Comparison of ENCODE assay signal across 2 cellular contexts in the genomic region with DNA sequence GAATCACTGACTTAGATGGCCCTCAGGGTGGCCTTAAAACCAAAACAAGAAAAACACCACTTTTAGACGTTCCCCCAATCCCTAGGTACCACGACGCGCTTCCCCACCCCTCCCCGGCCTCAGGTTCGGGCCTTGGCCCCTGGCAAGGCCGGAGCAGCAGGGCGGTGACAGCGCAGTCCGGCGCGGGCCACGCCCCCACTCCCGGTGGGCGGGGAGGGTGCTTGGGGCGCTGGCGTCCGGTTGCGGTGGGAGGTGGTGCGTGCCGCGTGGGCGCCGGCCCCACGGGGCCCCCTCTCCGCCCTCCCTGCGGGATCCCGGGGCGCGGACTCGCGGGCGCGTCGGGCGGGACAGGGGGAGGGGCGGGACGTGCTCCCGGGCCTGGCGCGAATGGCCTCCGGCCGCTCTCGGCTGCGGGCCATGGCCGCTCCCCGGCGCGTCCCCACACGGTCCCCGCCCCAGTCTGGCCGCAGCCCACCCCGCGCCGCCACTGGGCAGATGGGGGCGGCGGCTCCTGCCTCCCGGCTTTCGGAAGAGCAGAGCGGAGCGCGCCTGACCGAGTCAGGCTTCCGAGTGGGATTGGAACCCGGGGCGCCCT.
TF ChIP-seq lines count a peak whose summit lies in the region.

No MANE protein-coding gene starts in this region.

TF ChIP-seq in GM12878, 131 proteins besides CTCF, POLR2A, EP300 and RAD21 (continues in another document):
- TF ChIP-seq DPF2 (IDR thresholded peaks at IDR 0.05): 0 out of 2 replicates have a peak, but pooled peaks have one; percentile 18
- TF ChIP-seq, protein P1, sequence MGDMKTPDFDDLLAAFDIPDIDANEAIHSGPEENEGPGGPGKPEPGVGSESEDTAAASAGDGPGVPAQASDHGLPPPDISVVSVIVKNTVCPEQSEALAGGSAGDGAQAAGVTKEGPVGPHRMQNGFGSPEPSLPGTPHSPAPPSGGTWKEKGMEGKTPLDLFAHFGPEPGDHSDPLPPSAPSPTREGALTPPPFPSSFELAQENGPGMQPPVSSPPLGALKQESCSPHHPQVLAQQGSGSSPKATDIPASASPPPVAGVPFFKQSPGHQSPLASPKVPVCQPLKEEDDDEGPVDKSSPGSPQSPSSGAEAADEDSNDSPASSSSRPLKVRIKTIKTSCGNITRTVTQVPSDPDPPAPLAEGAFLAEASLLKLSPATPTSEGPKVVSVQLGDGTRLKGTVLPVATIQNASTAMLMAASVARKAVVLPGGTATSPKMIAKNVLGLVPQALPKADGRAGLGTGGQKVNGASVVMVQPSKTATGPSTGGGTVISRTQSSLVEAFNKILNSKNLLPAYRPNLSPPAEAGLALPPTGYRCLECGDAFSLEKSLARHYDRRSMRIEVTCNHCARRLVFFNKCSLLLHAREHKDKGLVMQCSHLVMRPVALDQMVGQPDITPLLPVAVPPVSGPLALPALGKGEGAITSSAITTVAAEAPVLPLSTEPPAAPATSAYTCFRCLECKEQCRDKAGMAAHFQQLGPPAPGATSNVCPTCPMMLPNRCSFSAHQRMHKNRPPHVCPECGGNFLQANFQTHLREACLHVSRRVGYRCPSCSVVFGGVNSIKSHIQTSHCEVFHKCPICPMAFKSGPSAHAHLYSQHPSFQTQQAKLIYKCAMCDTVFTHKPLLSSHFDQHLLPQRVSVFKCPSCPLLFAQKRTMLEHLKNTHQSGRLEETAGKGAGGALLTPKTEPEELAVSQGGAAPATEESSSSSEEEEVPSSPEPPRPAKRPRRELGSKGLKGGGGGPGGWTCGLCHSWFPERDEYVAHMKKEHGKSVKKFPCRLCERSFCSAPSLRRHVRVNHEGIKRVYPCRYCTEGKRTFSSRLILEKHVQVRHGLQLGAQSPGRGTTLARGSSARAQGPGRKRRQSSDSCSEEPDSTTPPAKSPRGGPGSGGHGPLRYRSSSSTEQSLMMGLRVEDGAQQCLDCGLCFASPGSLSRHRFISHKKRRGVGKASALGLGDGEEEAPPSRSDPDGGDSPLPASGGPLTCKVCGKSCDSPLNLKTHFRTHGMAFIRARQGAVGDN (IDR thresholded peaks at IDR 0.05): peak; percentile 46
- TF ChIP-seq IKZF1 (conservative IDR thresholded peaks at IDR 0.05): peak; percentile 60
- TF ChIP-seq, protein P2, sequence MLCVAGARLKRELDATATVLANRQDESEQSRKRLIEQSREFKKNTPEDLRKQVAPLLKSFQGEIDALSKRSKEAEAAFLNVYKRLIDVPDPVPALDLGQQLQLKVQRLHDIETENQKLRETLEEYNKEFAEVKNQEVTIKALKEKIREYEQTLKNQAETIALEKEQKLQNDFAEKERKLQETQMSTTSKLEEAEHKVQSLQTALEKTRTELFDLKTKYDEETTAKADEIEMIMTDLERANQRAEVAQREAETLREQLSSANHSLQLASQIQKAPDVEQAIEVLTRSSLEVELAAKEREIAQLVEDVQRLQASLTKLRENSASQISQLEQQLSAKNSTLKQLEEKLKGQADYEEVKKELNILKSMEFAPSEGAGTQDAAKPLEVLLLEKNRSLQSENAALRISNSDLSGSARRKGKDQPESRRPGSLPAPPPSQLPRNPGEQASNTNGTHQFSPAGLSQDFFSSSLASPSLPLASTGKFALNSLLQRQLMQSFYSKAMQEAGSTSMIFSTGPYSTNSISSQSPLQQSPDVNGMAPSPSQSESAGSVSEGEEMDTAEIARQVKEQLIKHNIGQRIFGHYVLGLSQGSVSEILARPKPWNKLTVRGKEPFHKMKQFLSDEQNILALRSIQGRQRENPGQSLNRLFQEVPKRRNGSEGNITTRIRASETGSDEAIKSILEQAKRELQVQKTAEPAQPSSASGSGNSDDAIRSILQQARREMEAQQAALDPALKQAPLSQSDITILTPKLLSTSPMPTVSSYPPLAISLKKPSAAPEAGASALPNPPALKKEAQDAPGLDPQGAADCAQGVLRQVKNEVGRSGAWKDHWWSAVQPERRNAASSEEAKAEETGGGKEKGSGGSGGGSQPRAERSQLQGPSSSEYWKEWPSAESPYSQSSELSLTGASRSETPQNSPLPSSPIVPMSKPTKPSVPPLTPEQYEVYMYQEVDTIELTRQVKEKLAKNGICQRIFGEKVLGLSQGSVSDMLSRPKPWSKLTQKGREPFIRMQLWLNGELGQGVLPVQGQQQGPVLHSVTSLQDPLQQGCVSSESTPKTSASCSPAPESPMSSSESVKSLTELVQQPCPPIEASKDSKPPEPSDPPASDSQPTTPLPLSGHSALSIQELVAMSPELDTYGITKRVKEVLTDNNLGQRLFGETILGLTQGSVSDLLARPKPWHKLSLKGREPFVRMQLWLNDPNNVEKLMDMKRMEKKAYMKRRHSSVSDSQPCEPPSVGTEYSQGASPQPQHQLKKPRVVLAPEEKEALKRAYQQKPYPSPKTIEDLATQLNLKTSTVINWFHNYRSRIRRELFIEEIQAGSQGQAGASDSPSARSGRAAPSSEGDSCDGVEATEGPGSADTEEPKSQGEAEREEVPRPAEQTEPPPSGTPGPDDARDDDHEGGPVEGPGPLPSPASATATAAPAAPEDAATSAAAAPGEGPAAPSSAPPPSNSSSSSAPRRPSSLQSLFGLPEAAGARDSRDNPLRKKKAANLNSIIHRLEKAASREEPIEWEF (IDR thresholded peaks at IDR 0.05; ENCODE audit: insufficient replicate concordance, low read depth, low read length): no peak
- TF ChIP-seq TAF1 (IDR thresholded peaks at IDR 0.05; ENCODE audit: borderline replicate concordance, low read depth, low read length): no peak
- TF ChIP-seq CBFB (IDR thresholded peaks at IDR 0.05; ENCODE audit: low read depth): no peak
- 0 out of 3 replicates have a peak, but pooled peaks of 1 of the 2 experiments have one; percentile 5 for TF ChIP-seq EGR1 (IDR thresholded peaks at IDR 0.05; ENCODE audit: borderline replicate concordance in 1 of 2, low read depth in 2 of 2, low read length in 2 of 2)
- TF ChIP-seq YY1 (IDR thresholded peaks at IDR 0.05; ENCODE audit: low read depth, low read length): 0 out of 2 replicates have a peak, but pooled peaks have one; percentile 21
- peak; percentile 3 to 70; a peak in 2 of 4 replicates for TF ChIP-seq BHLHE40 (IDR thresholded peaks at IDR 0.05; ENCODE audit: borderline replicate concordance in 1 of 2, low read depth in 2 of 2, low read length in 1 of 2)
- no peak for TF ChIP-seq FOXM1 (IDR thresholded peaks at IDR 0.05; ENCODE audit: low read depth, low read length)
- TF ChIP-seq EZH2 (IDR thresholded peaks at IDR 0.05; ENCODE audit: borderline replicate concordance, control insufficient read depth, low read depth, low read length): no peak
- TF ChIP-seq, protein P3, sequence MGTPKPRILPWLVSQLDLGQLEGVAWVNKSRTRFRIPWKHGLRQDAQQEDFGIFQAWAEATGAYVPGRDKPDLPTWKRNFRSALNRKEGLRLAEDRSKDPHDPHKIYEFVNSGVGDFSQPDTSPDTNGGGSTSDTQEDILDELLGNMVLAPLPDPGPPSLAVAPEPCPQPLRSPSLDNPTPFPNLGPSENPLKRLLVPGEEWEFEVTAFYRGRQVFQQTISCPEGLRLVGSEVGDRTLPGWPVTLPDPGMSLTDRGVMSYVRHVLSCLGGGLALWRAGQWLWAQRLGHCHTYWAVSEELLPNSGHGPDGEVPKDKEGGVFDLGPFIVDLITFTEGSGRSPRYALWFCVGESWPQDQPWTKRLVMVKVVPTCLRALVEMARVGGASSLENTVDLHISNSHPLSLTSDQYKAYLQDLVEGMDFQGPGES (IDR thresholded peaks at IDR 0.05): no peak
- 0 out of 2 replicates have a peak, but pooled peaks have one; percentile 59 for TF ChIP-seq LARP7 (IDR thresholded peaks at IDR 0.05)
- TF ChIP-seq NFIC (IDR thresholded peaks at IDR 0.05; ENCODE audit: low read depth, low read length): no peak
- TF ChIP-seq, protein P4, sequence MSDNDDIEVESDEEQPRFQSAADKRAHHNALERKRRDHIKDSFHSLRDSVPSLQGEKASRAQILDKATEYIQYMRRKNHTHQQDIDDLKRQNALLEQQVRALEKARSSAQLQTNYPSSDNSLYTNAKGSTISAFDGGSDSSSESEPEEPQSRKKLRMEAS (IDR thresholded peaks at IDR 0.05; ENCODE audit: low read depth, low read length): no peak

TF ChIP-seq in HepG2, 621 proteins besides CTCF, POLR2A, EP300 and RAD21 (continues in another document):
- TF ChIP-seq, protein P5, sequence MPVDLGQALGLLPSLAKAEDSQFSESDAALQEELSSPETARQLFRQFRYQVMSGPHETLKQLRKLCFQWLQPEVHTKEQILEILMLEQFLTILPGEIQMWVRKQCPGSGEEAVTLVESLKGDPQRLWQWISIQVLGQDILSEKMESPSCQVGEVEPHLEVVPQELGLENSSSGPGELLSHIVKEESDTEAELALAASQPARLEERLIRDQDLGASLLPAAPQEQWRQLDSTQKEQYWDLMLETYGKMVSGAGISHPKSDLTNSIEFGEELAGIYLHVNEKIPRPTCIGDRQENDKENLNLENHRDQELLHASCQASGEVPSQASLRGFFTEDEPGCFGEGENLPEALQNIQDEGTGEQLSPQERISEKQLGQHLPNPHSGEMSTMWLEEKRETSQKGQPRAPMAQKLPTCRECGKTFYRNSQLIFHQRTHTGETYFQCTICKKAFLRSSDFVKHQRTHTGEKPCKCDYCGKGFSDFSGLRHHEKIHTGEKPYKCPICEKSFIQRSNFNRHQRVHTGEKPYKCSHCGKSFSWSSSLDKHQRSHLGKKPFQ (CRISPR knock-in tag; IDR thresholded peaks at IDR 0.05; ENCODE audit: insufficient replicate concordance): no peak
- no peak for TF ChIP-seq SMC3 (IDR thresholded peaks at IDR 0.05; ENCODE audit: low read length)
- peak; percentile 78; the same call in 1 of the 2 replicates for TF ChIP-seq ZNF776 (CRISPR knock-in tag; IDR thresholded peaks at IDR 0.05)
- TF ChIP-seq NFE2L1 (CRISPR knock-in tag; IDR thresholded peaks at IDR 0.05; ENCODE audit: borderline replicate concordance): no peak
- peak; percentile 62 for TF ChIP-seq HOXA5 (CRISPR knock-in tag; IDR thresholded peaks at IDR 0.05)
- TF ChIP-seq, protein P6, sequence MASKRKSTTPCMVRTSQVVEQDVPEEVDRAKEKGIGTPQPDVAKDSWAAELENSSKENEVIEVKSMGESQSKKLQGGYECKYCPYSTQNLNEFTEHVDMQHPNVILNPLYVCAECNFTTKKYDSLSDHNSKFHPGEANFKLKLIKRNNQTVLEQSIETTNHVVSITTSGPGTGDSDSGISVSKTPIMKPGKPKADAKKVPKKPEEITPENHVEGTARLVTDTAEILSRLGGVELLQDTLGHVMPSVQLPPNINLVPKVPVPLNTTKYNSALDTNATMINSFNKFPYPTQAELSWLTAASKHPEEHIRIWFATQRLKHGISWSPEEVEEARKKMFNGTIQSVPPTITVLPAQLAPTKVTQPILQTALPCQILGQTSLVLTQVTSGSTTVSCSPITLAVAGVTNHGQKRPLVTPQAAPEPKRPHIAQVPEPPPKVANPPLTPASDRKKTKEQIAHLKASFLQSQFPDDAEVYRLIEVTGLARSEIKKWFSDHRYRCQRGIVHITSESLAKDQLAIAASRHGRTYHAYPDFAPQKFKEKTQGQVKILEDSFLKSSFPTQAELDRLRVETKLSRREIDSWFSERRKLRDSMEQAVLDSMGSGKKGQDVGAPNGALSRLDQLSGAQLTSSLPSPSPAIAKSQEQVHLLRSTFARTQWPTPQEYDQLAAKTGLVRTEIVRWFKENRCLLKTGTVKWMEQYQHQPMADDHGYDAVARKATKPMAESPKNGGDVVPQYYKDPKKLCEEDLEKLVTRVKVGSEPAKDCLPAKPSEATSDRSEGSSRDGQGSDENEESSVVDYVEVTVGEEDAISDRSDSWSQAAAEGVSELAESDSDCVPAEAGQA (IDR thresholded peaks at IDR 0.05; ENCODE audit: low read depth): peak; percentile 59; the same call in 1 of the 2 replicates
- TF ChIP-seq, protein P6 (CRISPR knock-in tag; IDR thresholded peaks at IDR 0.05; ENCODE audit: borderline replicate concordance): peak; percentile 79; the same call in 1 of the 2 replicates
- no peak for TF ChIP-seq ZKSCAN8 (CRISPR knock-in tag; IDR thresholded peaks at IDR 0.05; ENCODE audit: borderline replicate concordance)
- TF ChIP-seq ZNF17 (CRISPR knock-in tag; IDR thresholded peaks at IDR 0.05): no peak
- TF ChIP-seq GPN1 (CRISPR knock-in tag; IDR thresholded peaks at IDR 0.05; ENCODE audit: borderline replicate concordance): no peak
- TF ChIP-seq ZNF562 (CRISPR knock-in tag; IDR thresholded peaks at IDR 0.05; ENCODE audit: borderline replicate concordance): no peak
- 0 out of 2 replicates have a peak, but pooled peaks have one; percentile 56 for TF ChIP-seq ZNF598 (CRISPR knock-in tag; IDR thresholded peaks at IDR 0.05; ENCODE audit: borderline replicate concordance)
- TF ChIP-seq DPF2 (CRISPR knock-in tag; IDR thresholded peaks at IDR 0.05; ENCODE audit: borderline replicate concordance, low read depth): no peak
- TF ChIP-seq, protein P7, sequence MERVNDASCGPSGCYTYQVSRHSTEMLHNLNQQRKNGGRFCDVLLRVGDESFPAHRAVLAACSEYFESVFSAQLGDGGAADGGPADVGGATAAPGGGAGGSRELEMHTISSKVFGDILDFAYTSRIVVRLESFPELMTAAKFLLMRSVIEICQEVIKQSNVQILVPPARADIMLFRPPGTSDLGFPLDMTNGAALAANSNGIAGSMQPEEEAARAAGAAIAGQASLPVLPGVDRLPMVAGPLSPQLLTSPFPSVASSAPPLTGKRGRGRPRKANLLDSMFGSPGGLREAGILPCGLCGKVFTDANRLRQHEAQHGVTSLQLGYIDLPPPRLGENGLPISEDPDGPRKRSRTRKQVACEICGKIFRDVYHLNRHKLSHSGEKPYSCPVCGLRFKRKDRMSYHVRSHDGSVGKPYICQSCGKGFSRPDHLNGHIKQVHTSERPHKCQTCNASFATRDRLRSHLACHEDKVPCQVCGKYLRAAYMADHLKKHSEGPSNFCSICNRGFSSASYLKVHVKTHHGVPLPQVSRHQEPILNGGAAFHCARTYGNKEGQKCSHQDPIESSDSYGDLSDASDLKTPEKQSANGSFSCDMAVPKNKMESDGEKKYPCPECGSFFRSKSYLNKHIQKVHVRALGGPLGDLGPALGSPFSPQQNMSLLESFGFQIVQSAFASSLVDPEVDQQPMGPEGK (CRISPR knock-in tag; IDR thresholded peaks at IDR 0.05): peak; percentile 84
- TF ChIP-seq, protein P8, sequence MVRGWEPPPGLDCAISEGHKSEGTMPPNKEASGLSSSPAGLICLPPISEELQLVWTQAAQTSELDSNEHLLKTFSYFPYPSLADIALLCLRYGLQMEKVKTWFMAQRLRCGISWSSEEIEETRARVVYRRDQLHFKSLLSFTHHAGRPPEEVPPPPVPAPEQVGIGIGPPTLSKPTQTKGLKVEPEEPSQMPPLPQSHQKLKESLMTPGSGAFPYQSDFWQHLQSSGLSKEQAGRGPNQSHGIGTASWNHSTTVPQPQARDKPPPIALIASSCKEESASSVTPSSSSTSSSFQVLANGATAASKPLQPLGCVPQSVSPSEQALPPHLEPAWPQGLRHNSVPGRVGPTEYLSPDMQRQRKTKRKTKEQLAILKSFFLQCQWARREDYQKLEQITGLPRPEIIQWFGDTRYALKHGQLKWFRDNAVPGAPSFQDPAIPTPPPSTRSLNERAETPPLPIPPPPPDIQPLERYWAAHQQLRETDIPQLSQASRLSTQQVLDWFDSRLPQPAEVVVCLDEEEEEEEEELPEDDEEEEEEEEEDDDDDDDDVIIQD (CRISPR knock-in tag; IDR thresholded peaks at IDR 0.05; ENCODE audit: low read depth): no peak
- peak; percentile 68; the same call in 1 of the 2 replicates for TF ChIP-seq ZNF772 (CRISPR knock-in tag; IDR thresholded peaks at IDR 0.05)
